1 cellular context compared by ENCODE assay signal in genomic region chr16:70717065-70717464, GRCh38.
TF ChIP-seq lines count a peak whose summit lies in the region.

No MANE protein-coding gene starts in this region.

TF ChIP-seq in H1, 55 proteins besides CTCF, POLR2A, EP300 and RAD21:
- TF ChIP-seq KDM5A (IDR thresholded peaks at IDR 0.05; ENCODE audit: low read length) (no peak), ASH2L (IDR thresholded peaks at IDR 0.05; ENCODE audit: low read length) (no peak), SP4 (IDR thresholded peaks at IDR 0.05; ENCODE audit: low read length) (no peak), BCL11A (IDR thresholded peaks at IDR 0.05; ENCODE audit: low read depth in 2 of 2, low read length in 2 of 2) (no peak), JUN (IDR thresholded peaks at IDR 0.05; ENCODE audit: low read depth, low read length) (no peak), RFX5 (IDR thresholded peaks at IDR 0.05; ENCODE audit: borderline replicate concordance, low read depth, low read length) (no peak), TCF12 (IDR thresholded peaks at IDR 0.05; ENCODE audit: low read depth, low read length) (no peak), CBX5 (IDR thresholded peaks at IDR 0.05; ENCODE audit: low read depth, low read length) (no peak), SUZ12 (IDR thresholded peaks at IDR 0.05; ENCODE audit: low read length) (no peak), CHD7 (IDR thresholded peaks at IDR 0.05; ENCODE audit: insufficient replicate concordance, low read length) (no peak), YY1 (IDR thresholded peaks at IDR 0.05; ENCODE audit: low read depth, low read length) (no peak), CREB1 (IDR thresholded peaks at IDR 0.05) (no peak), SP1 (IDR thresholded peaks at IDR 0.05; ENCODE audit: low read depth, low read length) (no peak), HDAC2 (IDR thresholded peaks at IDR 0.05; ENCODE audit: borderline replicate concordance in 1 of 2, low read depth in 2 of 2, low read length in 2 of 2) (no peak), RNF2 (IDR thresholded peaks at IDR 0.05; ENCODE audit: borderline replicate concordance, low read depth, low read length, missing control alignments, poor library complexity, severe bottlenecking) (no peak), ZNF274 (IDR thresholded peaks at IDR 0.05; ENCODE audit: borderline replicate concordance, extremely low read depth, low read length) (no peak), POU5F1 (IDR thresholded peaks at IDR 0.05; ENCODE audit: low read depth, low read length) (no peak), E2F6 (IDR thresholded peaks at IDR 0.05) (no peak), CBX8 (IDR thresholded peaks at IDR 0.05; ENCODE audit: borderline replicate concordance, low read depth, low read length) (no peak)
TF ChIP-seq in H1: peak in this region for 0.
